27 cellular contexts compared by ENCODE assay signal in genomic region chr11:121485221-121485620, GRCh38. TPM values are rescaled to one million over a fixed set of nuclear protein-coding genes. Genes with fewer than 3 reads are reported as not detected.
DNase-seq lines count a peak whose midpoint lies in the region; ATAC-seq, FAIRE-seq and TF ChIP-seq lines count a peak whose summit lies in the region.
"Had no signal": no experiment of that assay in that cellular context is flagged by ENCODE, and none has a peak within 500 bp of the region (broad histone marks: within the 10 kb centered on the region; RNA-seq: fewer than 3 reads in every experiment).

No MANE protein-coding gene starts in this region.

- peaks cover 42% of the 10 kb centered on the region for H3K36me3 Mint-ChIP-seq in central memory CD8-positive, alpha-beta T cell (ENCODE audit: insufficient read depth)

- H3K9me3 ChIP-seq in neutrophil, result no peaks in the 10 kb centered on the region
- H3K9me3 ChIP-seq: Peyer's patch, vagina had no signal

- H3K4me3 Mint-ChIP-seq in central memory CD8-positive, alpha-beta T cell, result peak overlapping the region; percentile 9
- H3K4me3 Mint-ChIP-seq: activated T-helper 17 cell treated with anti-CD3 and anti-CD28 coated beads, Interleukin-2, amount 50 U/mL, for 72 hours; IgD-negative memory B cell; neural progenitor cell had no signal

- FAIRE-seq in urothelium cell line (lab: Jason Lieb, UNC), result no peak
- FAIRE-seq: small intestine had no signal

- H3K9me3 Mint-ChIP-seq in central memory CD8-positive, alpha-beta T cell, result no peaks in the 10 kb centered on the region
- H3K9me3 Mint-ChIP-seq: activated T-helper 17 cell treated with anti-CD3 and anti-CD28 coated beads, Interleukin-2, amount 50 U/mL, for 72 hours; IgD-negative memory B cell; neural progenitor cell had no signal

- peaks cover 99% of the 10 kb centered on the region for H3K36me3 ChIP-seq in neutrophil
- H3K36me3 ChIP-seq: neural progenitor cell, vagina, WERI-Rb-1 had no signal

- H3K4me1 ChIP-seq in neutrophil (ENCODE audit: control insufficient read depth in 1 of 2, insufficient read depth in 1 of 2, low read depth in 1 of 2, low read length in 1 of 2), result peaks cover 48 to 52% of the 10 kb centered on the region in 2 experiments
- H3K4me1 ChIP-seq: Peyer's patch, vagina had no signal

- H3K4me1 Mint-ChIP-seq in central memory CD8-positive, alpha-beta T cell, result peaks cover 86% of the 10 kb centered on the region

- TF ChIP-seq CTCF in neutrophil (IDR thresholded peaks at IDR 0.05), result no peak

- ATAC-seq in central memory CD8-positive, alpha-beta T cell (replicated peaks; ENCODE audit: extremely low read depth, poor library complexity, severe bottlenecking), result no peak
- ATAC-seq in GM21786 (IDR thresholded peaks at IDR 0.05; ENCODE audit: unreplicated experiment), result no peak
- ATAC-seq: activated T-helper 17 cell treated with anti-CD3 and anti-CD28 coated beads, Interleukin-2, amount 50 U/mL, for 72 hours; left colon had no signal

- no peak overlapping the region for H3K4me3 ChIP-seq in neutrophil (ENCODE audit: low read depth in 1 of 2, low read length in 1 of 2)
- H3K4me3 ChIP-seq: neural progenitor cell, Peyer's patch, vagina had no signal

- peak overlapping the region; percentile 97 for H3K27ac Mint-ChIP-seq in central memory CD8-positive, alpha-beta T cell (ENCODE audit: low read depth)
- H3K27ac Mint-ChIP-seq: neural progenitor cell had no signal

- in situ Hi-C loops in SK-MEL-5 (cut with HindIII; ENCODE audit: low pct_unique_long_range_greater_than_20kb, low sequenced_read_pairs), result no loop called here

- DNase-seq in activated CD8-positive, alpha-beta memory T cell treated with anti-CD3 and anti-CD28 coated beads for 24 hours, result peak; percentile 44
- no peak for DNase-seq in activated CD8-positive, alpha-beta memory T cell treated with anti-CD3 and anti-CD28 coated beads, Interleukin-2, amount 50 U/mL, for 48 hours
- DNase-seq in SK-MEL-5 (ENCODE audit: low read depth, low spot score) (peak; percentile 93), HuH-7 (ENCODE audit: low spot score) (no peak), urothelium cell line (ENCODE audit: low spot score) (no peak)
- peak in 1 of 2 donors; percentile 40 for DNase-seq in central memory CD8-positive, alpha-beta T cell (ENCODE audit: low spot score in 2 of 2)
- DNase-seq: activated CD4-positive, alpha-beta T cell treated with anti-CD3 and anti-CD28 coated beads for 48 hours; activated CD8-positive, alpha-beta memory T cell treated with anti-CD3 and anti-CD28 coated beads, Interleukin-2, amount 50 U/mL, for 4 hours; AML-193; caudate nucleus; DMS53; HCEC 1CT; left colon; NCI-H146; NCI-H2107; NCI-H748 treated with DMSO at 0.1 percent for 48 hours; Peyer's patch; small intestine; stimulated activated naive CD4-positive, alpha-beta T cell treated with Interleukin-2 at 50 U/mL for 16 hours; T1000; WERI-Rb-1 had no signal

- no peaks in the 10 kb centered on the region for H3K27me3 ChIP-seq in neutrophil
- H3K27me3 ChIP-seq: neural progenitor cell, Peyer's patch, vagina had no signal

- H3K27me3 Mint-ChIP-seq in central memory CD8-positive, alpha-beta T cell, result no peaks in the 10 kb centered on the region
- H3K27me3 Mint-ChIP-seq: activated T-helper 17 cell treated with anti-CD3 and anti-CD28 coated beads, Interleukin-2, amount 50 U/mL, for 72 hours; IgD-negative memory B cell had no signal

- H3K27ac ChIP-seq in neutrophil, result peak overlapping the region; percentile 80
- H3K27ac ChIP-seq: neural progenitor cell, Peyer's patch, vagina, WERI-Rb-1 had no signal

RNA-seq across cellular contexts. Expression of gene SORL1, which starts 33.1 kb away (rescaled TPM):
- 37.6 and 45.0 TPM in 2 replicates for total RNA-seq in SK-MEL-5 (2014; rRNA removed; shearing (Covaris generic))
- 39.4 and 52.3 TPM in 2 replicates for polyA plus RNA-seq in SK-MEL-5 (2015; cell fraction: cytosol; rRNA removed)
- 32.8 and 45.2 TPM in 2 replicates for polyA plus RNA-seq in SK-MEL-5 (2015; cell fraction: nucleus; rRNA removed)

Comparison
In these comparisons a context has a peak if more than half of its experiments do, and no peak if none do; other contexts are left out.
1. DNase-seq: peak in activated CD8-positive, alpha-beta memory T cell treated with anti-CD3 and anti-CD28 coated beads for 24 hours (single experiment) and SK-MEL-5 (single experiment); none in activated CD8-positive, alpha-beta memory T cell treated with anti-CD3 and anti-CD28 coated beads, Interleukin-2, amount 50 U/mL, for 48 hours (single experiment), HuH-7 (single experiment) and urothelium cell line (single experiment).